1 cellular context compared by ENCODE assay signal in genomic region chr1:213568929-213569815, GRCh38.
A peak's percentile ranks its signal among the peaks of the same experiment; 100 is the strongest.
TF ChIP-seq lines count a peak whose summit lies in the region.

No MANE protein-coding gene starts in this region.

TF ChIP-seq in HepG2, 621 proteins besides CTCF, POLR2A, EP300 and RAD21 (continued from another document and continues in another):
- TF ChIP-seq NFKB2 (CRISPR knock-in tag; IDR thresholded peaks at IDR 0.05; ENCODE audit: borderline replicate concordance), result no peak
- no peak for TF ChIP-seq TMF1 (CRISPR knock-in tag; IDR thresholded peaks at IDR 0.05; ENCODE audit: low read depth)
- no peak for TF ChIP-seq ATRX (CRISPR knock-in tag; IDR thresholded peaks at IDR 0.05; ENCODE audit: borderline replicate concordance)
- no peak for TF ChIP-seq GLMP (CRISPR knock-in tag; IDR thresholded peaks at IDR 0.05; ENCODE audit: borderline replicate concordance)
- TF ChIP-seq ZNF639 (CRISPR knock-in tag; conservative IDR thresholded peaks at IDR 0.05), result no peak
- no peak for TF ChIP-seq ZNF331 (CRISPR knock-in tag; IDR thresholded peaks at IDR 0.05)
- no peak for TF ChIP-seq BCL3 (CRISPR knock-in tag; IDR thresholded peaks at IDR 0.05)
- no peak for TF ChIP-seq THRA (CRISPR knock-in tag; IDR thresholded peaks at IDR 0.05; ENCODE audit: borderline replicate concordance)
- TF ChIP-seq RFX3 (CRISPR knock-in tag; IDR thresholded peaks at IDR 0.05), result no peak
- no peak for TF ChIP-seq SNAPC4 (CRISPR knock-in tag; IDR thresholded peaks at IDR 0.05)
- TF ChIP-seq MAZ (IDR thresholded peaks at IDR 0.05; ENCODE audit: borderline replicate concordance, low read depth, low read length), result no peak
- no peak for TF ChIP-seq MAZ (CRISPR knock-in tag; IDR thresholded peaks at IDR 0.05; ENCODE audit: low read depth)
- TF ChIP-seq FOXJ3 (CRISPR knock-in tag; IDR thresholded peaks at IDR 0.05; ENCODE audit: borderline replicate concordance), result peak; percentile 82
- no peak for TF ChIP-seq ZNF607 (CRISPR knock-in tag; IDR thresholded peaks at IDR 0.05; ENCODE audit: borderline replicate concordance)
- TF ChIP-seq BCLAF1 (IDR thresholded peaks at IDR 0.05), result no peak
- TF ChIP-seq ESRRA (CRISPR knock-in tag; IDR thresholded peaks at IDR 0.05; ENCODE audit: low read depth), result no peak
- TF ChIP-seq HCFC1 (IDR thresholded peaks at IDR 0.05; ENCODE audit: low read depth, low read length), result no peak
- no peak for TF ChIP-seq ZUFSP (CRISPR knock-in tag; IDR thresholded peaks at IDR 0.05; ENCODE audit: borderline replicate concordance)
- TF ChIP-seq CREB3 (CRISPR knock-in tag; IDR thresholded peaks at IDR 0.05), result no peak
- no peak for TF ChIP-seq ZNF562 (CRISPR knock-in tag; IDR thresholded peaks at IDR 0.05; ENCODE audit: borderline replicate concordance)
- TF ChIP-seq ASH2L (IDR thresholded peaks at IDR 0.05; ENCODE audit: insufficient read length, low read depth, low read length), result no peak
- no peak for TF ChIP-seq ZNF101 (CRISPR knock-in tag; IDR thresholded peaks at IDR 0.05; ENCODE audit: borderline replicate concordance, low read depth)
- no peak for TF ChIP-seq ZNF280B (CRISPR knock-in tag; IDR thresholded peaks at IDR 0.05; ENCODE audit: borderline replicate concordance)
- TF ChIP-seq YEATS4 (CRISPR knock-in tag; IDR thresholded peaks at IDR 0.05; ENCODE audit: borderline replicate concordance), result no peak
- TF ChIP-seq KDM3A (CRISPR knock-in tag; IDR thresholded peaks at IDR 0.05; ENCODE audit: low read depth), result no peak
- TF ChIP-seq RARA (CRISPR knock-in tag; IDR thresholded peaks at IDR 0.05), result peak; percentile 54; the same call in 1 of the 2 replicates
- no peak for TF ChIP-seq ZBTB34 (CRISPR knock-in tag; IDR thresholded peaks at IDR 0.05)
- TF ChIP-seq ZBTB33 (CRISPR knock-in tag; IDR thresholded peaks at IDR 0.05), result no peak
- peak; percentile 56 for TF ChIP-seq HOMEZ (CRISPR knock-in tag; IDR thresholded peaks at IDR 0.05; ENCODE audit: low read depth)
- TF ChIP-seq KDM1A (CRISPR knock-in tag; IDR thresholded peaks at IDR 0.05), result no peak
- no peak for TF ChIP-seq SNAPC5 (CRISPR knock-in tag; IDR thresholded peaks at IDR 0.05; ENCODE audit: borderline replicate concordance)
